8 cellular contexts compared by ENCODE assay signal in genomic region chr12:112408621-112409020, GRCh38. TPM values are rescaled to one million over a fixed set of nuclear protein-coding genes. Genes with fewer than 3 reads are reported as not detected.
A peak's percentile ranks its signal among the peaks of the same experiment; 100 is the strongest.
DNase-seq lines count a peak whose midpoint lies in the region; ATAC-seq, FAIRE-seq and TF ChIP-seq lines count a peak whose summit lies in the region.

No MANE protein-coding gene starts in this region.

- peak; percentile 13 for DNase-seq in stimulated activated CD4-positive, alpha-beta T cell treated with anti-CD3 and anti-CD28 coated beads, Interleukin-2, amount 100 ng/mL, for 4 hours (ENCODE audit: low read depth)
- DNase-seq in stimulated activated CD4-positive, alpha-beta T cell treated with anti-CD3 and anti-CD28 coated beads, Interleukin-12 subunit alpha, Interleukin-12 subunit beta, amount 100 ng/mL, for 4 hours, result no peak
- no peak for DNase-seq in HepG2 (ENCODE audit: low spot score)
- no peak for DNase-seq in upper lobe of right lung
- DNase-seq in NCI-H1105 treated with DMSO at 0.1 percent for 48 hours (lab: John Stamatoyannopoulos, UW), result no peak
- no peak for DNase-seq in posterior vena cava (ENCODE audit: low spot score)

- in situ Hi-C loops in HepG2 (cut with HindIII; ENCODE audit: extremely low pct_ligation_motif_present, low pct_unique_long_range_greater_than_20kb), result no loop called here

- H3K27ac ChIP-seq in angular gyrus (ENCODE audit: low read depth, low read length) (peak overlapping the region; percentile 76), HepG2 (ENCODE audit: extremely low read length, insufficient read depth, low read length) (peak overlapping the region; percentile 94), upper lobe of right lung (peak overlapping the region; percentile 91)

- H3K79me2 ChIP-seq in HepG2 (ENCODE audit: insufficient read depth, low read length), result peaks cover 28% of the 10 kb centered on the region

- H3K4me2 ChIP-seq in HepG2 (ENCODE audit: low read depth, low read length), result peak overlapping the region; percentile 70

- ATAC-seq in HepG2, result no peak
- ATAC-seq in upper lobe of right lung, result no peak
- ATAC-seq in HG03342 (IDR thresholded peaks at IDR 0.05; ENCODE audit: unreplicated experiment), result no peak

- CTCF ChIA-PET in HepG2 (lab: Yijun Ruan, JAX; ENCODE audit: low intra/inter-chr PET ratio, low total read pairs), result no interaction called here

- 7% methylated on average over 5 of the region's 5 CpGs for WGBS in HepG2 (ENCODE audit: low lambda C conversion rate)

- no TSS peak for BruUV-seq in HepG2 (replicated peaks; lab: Mats Ljungman, UMichigan)

- H3K9ac ChIP-seq in HepG2 (ENCODE audit: insufficient read depth, low read depth, low read length), result peak overlapping the region; percentile 96

- intact Hi-C loops in HepG2 (cut with micrococcal nuclease; ENCODE audit: unreplicated experiment) (no loop called here), upper lobe of right lung (cut with DNase I) (no loop called here), posterior vena cava (cut with DNase I) (no loop called here)

- H3K9me3 ChIP-seq in HepG2 (ENCODE audit: low read length) (no peaks in the 10 kb centered on the region), upper lobe of right lung (no peaks in the 10 kb centered on the region)

- H3K27me3 ChIP-seq in HepG2 (ENCODE audit: control insufficient read depth in 1 of 2, insufficient read depth in 2 of 2, low read length in 2 of 2), result no peaks in the 10 kb centered on the region; a peak in 1 of 5 replicates
- no peaks in the 10 kb centered on the region for H3K27me3 ChIP-seq in upper lobe of right lung

- no peak overlapping the region for H2AFZ ChIP-seq in HepG2 (ENCODE audit: low read length)

- TF ChIP-seq RAD21 in HepG2 (CRISPR knock-in tag; IDR thresholded peaks at IDR 0.05), result no peak

- H3K4me3 ChIP-seq in HepG2 (replicated peaks in 1 of 3; ENCODE audit: insufficient read depth in 1 of 3, low read depth in 2 of 3, low read length in 3 of 3) (peak overlapping the region; percentile 89 to 92 (median 91)), upper lobe of right lung (peak overlapping the region; percentile 78)

- TF ChIP-seq CTCF in HepG2 (CRISPR knock-in tag; IDR thresholded peaks at IDR 0.05), result no peak
- TF ChIP-seq CTCF in upper lobe of right lung (IDR thresholded peaks at IDR 0.05), result no peak

- H3K36me3 ChIP-seq in HepG2 (replicated peaks in 1 of 2; ENCODE audit: control insufficient read depth in 1 of 2, insufficient read depth in 2 of 2, low read length in 2 of 2) (peaks cover 11 to 39% of the 10 kb centered on the region in 2 experiments), upper lobe of right lung (peaks cover 45% of the 10 kb centered on the region)

- peaks cover 20% of the 10 kb centered on the region for H4K20me1 ChIP-seq in HepG2 (ENCODE audit: insufficient read depth, low read length)

- TF ChIP-seq EP300 in HepG2 (IDR thresholded peaks at IDR 0.05; ENCODE audit: low read depth in 2 of 2, low read length in 2 of 2), result no peak
- TF ChIP-seq EP300 in HepG2 (CRISPR knock-in tag; IDR thresholded peaks at IDR 0.05; ENCODE audit: borderline replicate concordance), result no peak

- peaks cover 37% of the 10 kb centered on the region for H3K4me1 ChIP-seq in HepG2 (ENCODE audit: insufficient read depth, low read length)
- H3K4me1 ChIP-seq in upper lobe of right lung, result peaks cover 20% of the 10 kb centered on the region

- TF ChIP-seq POLR2A in HepG2 (IDR thresholded peaks at IDR 0.05; ENCODE audit: insufficient read depth in 1 of 2, low read depth in 2 of 2, low read length in 2 of 2), result no peak

- no peak for FAIRE-seq in HepG2 (lab: Jason Lieb, UNC)

- POLR2A ChIA-PET in HepG2 (lab: Yijun Ruan, JAX), result no interaction called here

TF ChIP-seq in HepG2, 621 proteins besides CTCF, POLR2A, EP300 and RAD21 (continues in another document):
- TF ChIP-seq ZNF264 (CRISPR knock-in tag; IDR thresholded peaks at IDR 0.05), result no peak
- 0 out of 2 replicates have a peak, but pooled peaks have one; percentile 8 for TF ChIP-seq ZNF670 (CRISPR knock-in tag; IDR thresholded peaks at IDR 0.05; ENCODE audit: borderline replicate concordance)
- TF ChIP-seq CBX5 (CRISPR knock-in tag; IDR thresholded peaks at IDR 0.05; ENCODE audit: borderline replicate concordance), result no peak

RNA-seq across cellular contexts. Expression of gene RPL6, which starts 0.8 kb away (rescaled TPM):
- total RNA-seq in HepG2 (2016; rRNA removed; fragmentation: Illumina TruSeq; extraction: Trizol), result 1,551 and 2,121 TPM in 2 replicates
- total RNA-seq in HepG2 (2016; cell fraction: cytosol; rRNA removed; fragmentation: Illumina TruSeq; extraction: Trizol; ENCODE audit: low read depth), result 1,569 and 1,799 TPM in 2 replicates
- total RNA-seq in HepG2 (2016; cell fraction: insoluble cytoplasmic fraction; rRNA removed; fragmentation: Illumina TruSeq; extraction: Trizol), result 1,519 and 2,147 TPM in 2 replicates
- total RNA-seq in HepG2 (2016; cell fraction: membrane; rRNA removed; fragmentation: Illumina TruSeq; extraction: Trizol), result 3,064 and 3,242 TPM in 2 replicates
- total RNA-seq in HepG2 (2016; cell fraction: nucleus; rRNA removed; fragmentation: Illumina TruSeq; extraction: Trizol), result 617 and 644 TPM in 2 replicates
- 1,589 and 1,719 TPM in 2 replicates for polyA plus RNA-seq in HepG2 (2011; rRNA removed)
- 1,215 and 1,505 TPM in 2 replicates for polyA plus RNA-seq in HepG2 (2011; cell fraction: cytosol; rRNA removed)
- 260 and 378 TPM in 2 replicates for polyA plus RNA-seq in HepG2 (2011; cell fraction: nucleus; rRNA removed)
- 1,569 and 1,801 TPM in 2 replicates for polyA plus RNA-seq in HepG2 (2012)
- polyA plus RNA-seq in HepG2 (2016; cell fraction: cytosol; fragmentation: Illumina TruSeq; extraction: Trizol; ENCODE audit: low read depth), result 2,496 and 2,739 TPM in 2 replicates
- 2,631 and 2,728 TPM in 2 replicates for polyA plus RNA-seq in HepG2 (2016; cell fraction: insoluble cytoplasmic fraction; fragmentation: Illumina TruSeq; extraction: Trizol; ENCODE audit: low read depth)
- 3,716 and 3,916 TPM in 2 replicates for polyA plus RNA-seq in HepG2 (2016; cell fraction: membrane; fragmentation: Illumina TruSeq; extraction: Trizol; ENCODE audit: low read depth)
- polyA plus RNA-seq in HepG2 (2016; cell fraction: nucleus; fragmentation: Illumina TruSeq; extraction: Trizol; ENCODE audit: insufficient read depth, low read depth), result 1,083 and 1,121 TPM in 2 replicates
- 207 and 602 TPM in 2 replicates for polyA minus RNA-seq in HepG2 (2011; rRNA and poly(A)+ RNA removed; ENCODE audit: low replicate concordance)
- polyA minus RNA-seq in HepG2 (2011; cell fraction: cytosol; rRNA and poly(A)+ RNA removed), result 269 and 339 TPM in 2 replicates
- 197 and 255 TPM in 2 replicates for polyA minus RNA-seq in HepG2 (2011; cell fraction: nucleus; rRNA and poly(A)+ RNA removed)
- 811 TPM for total RNA-seq in upper lobe of right lung
- total RNA-seq in posterior vena cava, result 100 to 1,000 TPM; 889 to 892 TPM

RNA-seq across cellular contexts. Expression of gene PTPN11, which starts 10.1 kb away (rescaled TPM):
- total RNA-seq in HepG2 (2016; rRNA removed; fragmentation: Illumina TruSeq; extraction: Trizol) (63.5 and 101 TPM in 2 replicates), upper lobe of right lung (98.7 TPM), posterior vena cava (100 to 1,000 TPM; 139 to 204 TPM)
- total RNA-seq in HepG2 (2016; cell fraction: cytosol; rRNA removed; fragmentation: Illumina TruSeq; extraction: Trizol; ENCODE audit: low read depth), result 33.6 and 33.7 TPM in 2 replicates
- 63.2 and 92.9 TPM in 2 replicates for total RNA-seq in HepG2 (2016; cell fraction: insoluble cytoplasmic fraction; rRNA removed; fragmentation: Illumina TruSeq; extraction: Trizol)
- total RNA-seq in HepG2 (2016; cell fraction: membrane; rRNA removed; fragmentation: Illumina TruSeq; extraction: Trizol), result 52.7 and 53.2 TPM in 2 replicates
- total RNA-seq in HepG2 (2016; cell fraction: nucleus; rRNA removed; fragmentation: Illumina TruSeq; extraction: Trizol), result 39.5 and 46.8 TPM in 2 replicates
- polyA plus RNA-seq in HepG2 (2011; rRNA removed), result 26.7 and 30.0 TPM in 2 replicates
- polyA plus RNA-seq in HepG2 (2011; cell fraction: cytosol; rRNA removed), result 27.0 and 32.0 TPM in 2 replicates
- 16.5 and 17.7 TPM in 2 replicates for polyA plus RNA-seq in HepG2 (2011; cell fraction: nucleus; rRNA removed)
- 36.3 and 36.9 TPM in 2 replicates for polyA plus RNA-seq in HepG2 (2012)
- 5.9 and 6.2 TPM in 2 replicates for polyA plus RNA-seq in HepG2 (2016; cell fraction: cytosol; fragmentation: Illumina TruSeq; extraction: Trizol; ENCODE audit: low read depth)
- 68.9 and 69.6 TPM in 2 replicates for polyA plus RNA-seq in HepG2 (2016; cell fraction: insoluble cytoplasmic fraction; fragmentation: Illumina TruSeq; extraction: Trizol; ENCODE audit: low read depth)
- polyA plus RNA-seq in HepG2 (2016; cell fraction: membrane; fragmentation: Illumina TruSeq; extraction: Trizol; ENCODE audit: low read depth), result 11.9 and 14.6 TPM in 2 replicates
- polyA plus RNA-seq in HepG2 (2016; cell fraction: nucleus; fragmentation: Illumina TruSeq; extraction: Trizol; ENCODE audit: insufficient read depth, low read depth), result 40.4 and 40.7 TPM in 2 replicates
- polyA minus RNA-seq in HepG2 (2011; rRNA and poly(A)+ RNA removed; ENCODE audit: low replicate concordance), result 22.4 and 59.7 TPM in 2 replicates
- 34.5 and 43.4 TPM in 2 replicates for polyA minus RNA-seq in HepG2 (2011; cell fraction: cytosol; rRNA and poly(A)+ RNA removed)
- polyA minus RNA-seq in HepG2 (2011; cell fraction: nucleus; rRNA and poly(A)+ RNA removed), result 26.8 and 30.5 TPM in 2 replicates

RNA-seq across cellular contexts. Expression of gene HECTD4, which starts 26.4 kb away (rescaled TPM):
- 11.4 and 13.7 TPM in 2 replicates for total RNA-seq in HepG2 (2016; rRNA removed; fragmentation: Illumina TruSeq; extraction: Trizol)
- total RNA-seq in HepG2 (2016; cell fraction: cytosol; rRNA removed; fragmentation: Illumina TruSeq; extraction: Trizol; ENCODE audit: low read depth), result 11.3 and 14.3 TPM in 2 replicates
- total RNA-seq in HepG2 (2016; cell fraction: insoluble cytoplasmic fraction; rRNA removed; fragmentation: Illumina TruSeq; extraction: Trizol), result 10.5 and 12.2 TPM in 2 replicates
- total RNA-seq in HepG2 (2016; cell fraction: membrane; rRNA removed; fragmentation: Illumina TruSeq; extraction: Trizol), result 9.8 and 10.9 TPM in 2 replicates
- total RNA-seq in HepG2 (2016; cell fraction: nucleus; rRNA removed; fragmentation: Illumina TruSeq; extraction: Trizol), result 25.6 and 28.3 TPM in 2 replicates
- polyA plus RNA-seq in HepG2 (2011; rRNA removed), result 8.0 and 9.0 TPM in 2 replicates
- polyA plus RNA-seq in HepG2 (2011; cell fraction: cytosol; rRNA removed), result 2.9 and 3.0 TPM in 2 replicates
- polyA plus RNA-seq in HepG2 (2011; cell fraction: nucleus; rRNA removed), result 38.9 and 47.2 TPM in 2 replicates
- 14.6 and 17.7 TPM in 2 replicates for polyA plus RNA-seq in HepG2 (2012)
- polyA plus RNA-seq in HepG2 (2016; cell fraction: cytosol; fragmentation: Illumina TruSeq; extraction: Trizol; ENCODE audit: low read depth), result 0.88 and 1.8 TPM in 2 replicates
- 10.1 and 11.0 TPM in 2 replicates for polyA plus RNA-seq in HepG2 (2016; cell fraction: insoluble cytoplasmic fraction; fragmentation: Illumina TruSeq; extraction: Trizol; ENCODE audit: low read depth)
- 3.2 and 4.0 TPM in 2 replicates for polyA plus RNA-seq in HepG2 (2016; cell fraction: membrane; fragmentation: Illumina TruSeq; extraction: Trizol; ENCODE audit: low read depth)
- polyA plus RNA-seq in HepG2 (2016; cell fraction: nucleus; fragmentation: Illumina TruSeq; extraction: Trizol; ENCODE audit: insufficient read depth, low read depth), result 60.5 and 66.6 TPM in 2 replicates
- polyA minus RNA-seq in HepG2 (2011; rRNA and poly(A)+ RNA removed; ENCODE audit: low replicate concordance), result 23.1 and 24.7 TPM in 2 replicates
- 11.1 and 16.9 TPM in 2 replicates for polyA minus RNA-seq in HepG2 (2011; cell fraction: cytosol; rRNA and poly(A)+ RNA removed)
- 62.1 and 75.8 TPM in 2 replicates for polyA minus RNA-seq in HepG2 (2011; cell fraction: nucleus; rRNA and poly(A)+ RNA removed)
- total RNA-seq in upper lobe of right lung, result 54.7 TPM
- total RNA-seq in posterior vena cava, result 10 to 100 TPM; 46.7 to 47.9 TPM
